ENCODE assay signal across 26 cellular contexts in genomic region chr12:14213542-14213941, GRCh38.
DNase-seq lines count a peak whose midpoint lies in the region; ATAC-seq and TF ChIP-seq lines count a peak whose summit lies in the region.
"Had no signal": no experiment of that assay in that cellular context is flagged by ENCODE, and none has a peak within 500 bp of the region (broad histone marks: within the 10 kb centered on the region; RNA-seq: fewer than 3 reads in every experiment).

No MANE protein-coding gene starts in this region.

- H3K27ac Mint-ChIP-seq in osteocyte (ENCODE audit: unreplicated experiment), result no peak overlapping the region
- no peak overlapping the region for H3K27ac Mint-ChIP-seq in glutamatergic neuron (ENCODE audit: unreplicated experiment)
- H3K27ac Mint-ChIP-seq: activated B cell treated with CpG ODN at 0.5 μM for 24 hours had no signal

- H3K27me3 ChIP-seq in SJCRH30, result no peaks in the 10 kb centered on the region
- H3K27me3 ChIP-seq in WERI-Rb-1 (ENCODE audit: insufficient read depth, low read depth, severe bottlenecking), result no peaks in the 10 kb centered on the region
- H3K27me3 ChIP-seq in left ventricle myocardium inferior (ENCODE audit: low read depth), result no peaks in the 10 kb centered on the region
- H3K27me3 ChIP-seq: BLaER1, left lung had no signal

- H3K4me1 Mint-ChIP-seq in osteocyte (ENCODE audit: unreplicated experiment) (peaks cover 10% of the 10 kb centered on the region), glutamatergic neuron (ENCODE audit: low read depth, unreplicated experiment) (no peaks in the 10 kb centered on the region)

- H3K27me3 Mint-ChIP-seq in osteocyte (ENCODE audit: unreplicated experiment), result no peaks in the 10 kb centered on the region
- H3K27me3 Mint-ChIP-seq in glutamatergic neuron (ENCODE audit: unreplicated experiment), result no peaks in the 10 kb centered on the region
- H3K27me3 Mint-ChIP-seq: activated B cell treated with CpG ODN at 0.5 μM for 24 hours; activated naive CD4-positive, alpha-beta T cell treated with anti-CD3 and anti-CD28 coated beads, Interleukin-2, amount 50 U/mL, for 24 hours had no signal

- H3K4me3 ChIP-seq in SJCRH30 (no peak overlapping the region), WERI-Rb-1 (ENCODE audit: low read depth, low read length) (no peak overlapping the region), left ventricle myocardium inferior (no peak overlapping the region)
- H3K4me3 ChIP-seq: BLaER1, GM12878, HAP-1, left lung had no signal

- H3K9me3 Mint-ChIP-seq in osteocyte (ENCODE audit: unreplicated experiment) (no peaks in the 10 kb centered on the region), glutamatergic neuron (ENCODE audit: unreplicated experiment) (no peaks in the 10 kb centered on the region)
- H3K9me3 Mint-ChIP-seq: activated B cell treated with CpG ODN at 0.5 μM for 24 hours; activated naive CD4-positive, alpha-beta T cell treated with anti-CD3 and anti-CD28 coated beads, Interleukin-2, amount 50 U/mL, for 24 hours had no signal

- TF ChIP-seq CTCF in osteocyte (IDR thresholded peaks at IDR 0.05), result no peak
- TF ChIP-seq CTCF in WERI-Rb-1 (IDR thresholded peaks at IDR 0.05; ENCODE audit: low read depth, low read length), result no peak
- no peak for TF ChIP-seq CTCF in left ventricle myocardium inferior (IDR thresholded peaks at IDR 0.05; ENCODE audit: borderline replicate concordance)
- TF ChIP-seq CTCF in glutamatergic neuron (IDR thresholded peaks at IDR 0.05; ENCODE audit: partially characterized antibody, unreplicated experiment), result no peak

- DNase-seq in EL, result peak; percentile 32
- peak; percentile 37 to 53 for DNase-seq in SJCRH30
- peak; percentile 36 for DNase-seq in iPS-NIHi7 (ENCODE audit: extremely low spot score)
- DNase-seq in osteocyte (ENCODE audit: extremely low spot score, unreplicated experiment), result peak; percentile 11
- DNase-seq in WERI-Rb-1, result no peak
- no peak for DNase-seq in left ventricle myocardium inferior
- DNase-seq in glutamatergic neuron, result no peak
- DNase-seq: ACHN; activated B cell treated with CpG ODN at 0.5 μM for 24 hours; activated CD4-positive, alpha-beta T cell treated with anti-CD3 and anti-CD28 coated beads, Interleukin-2, amount 50 U/mL, for 4 hours; anterior cingulate cortex; central memory CD4-positive, alpha-beta T cell; COR-L47; DMS79; head of caudate nucleus; left lung; NCI-H1417; NCI-H2081; NCI-H345; NCI-H774; T-helper 9 cell had no signal

- no peak overlapping the region for H3K4me3 Mint-ChIP-seq in osteocyte (ENCODE audit: unreplicated experiment)
- no peak overlapping the region for H3K4me3 Mint-ChIP-seq in glutamatergic neuron (ENCODE audit: unreplicated experiment)
- H3K4me3 Mint-ChIP-seq: activated B cell treated with CpG ODN at 0.5 μM for 24 hours; activated naive CD4-positive, alpha-beta T cell treated with anti-CD3 and anti-CD28 coated beads, Interleukin-2, amount 50 U/mL, for 24 hours had no signal

- intact Hi-C loops in left ventricle myocardium inferior (cut with micrococcal nuclease), result no loop called here

- ATAC-seq in HG02763 (IDR thresholded peaks at IDR 0.05; ENCODE audit: unreplicated experiment), result no peak
- ATAC-seq: GM12878, left lung had no signal

- H3K36me3 Mint-ChIP-seq in osteocyte (ENCODE audit: unreplicated experiment), result no peaks in the 10 kb centered on the region
- no peaks in the 10 kb centered on the region for H3K36me3 Mint-ChIP-seq in glutamatergic neuron (ENCODE audit: unreplicated experiment)
- H3K36me3 Mint-ChIP-seq: activated naive CD4-positive, alpha-beta T cell treated with anti-CD3 and anti-CD28 coated beads, Interleukin-2, amount 50 U/mL, for 24 hours had no signal

- H3K9me3 ChIP-seq in SJCRH30 (replicated peaks) (no peaks in the 10 kb centered on the region), WERI-Rb-1 (ENCODE audit: severe bottlenecking) (no peaks in the 10 kb centered on the region), left ventricle myocardium inferior (replicated peaks) (peaks cover 9% of the 10 kb centered on the region)
- H3K9me3 ChIP-seq: BLaER1, HAP-1, left lung had no signal

- H3K27ac ChIP-seq in SJCRH30 (peak overlapping the region; percentile 42; the same call in 1 of the 2 replicates), WERI-Rb-1 (no peak overlapping the region), left ventricle myocardium inferior (replicated peaks) (no peak overlapping the region)
- H3K27ac ChIP-seq: BLaER1, left lung had no signal

- H3K4me1 ChIP-seq in SJCRH30 (peaks cover 27% of the 10 kb centered on the region), left ventricle myocardium inferior (no peaks in the 10 kb centered on the region)
- H3K4me1 ChIP-seq: BLaER1, HAP-1 had no signal

- H3K36me3 ChIP-seq in SJCRH30 (no peaks in the 10 kb centered on the region), WERI-Rb-1 (no peaks in the 10 kb centered on the region), left ventricle myocardium inferior (no peaks in the 10 kb centered on the region)
- H3K36me3 ChIP-seq: BLaER1, HAP-1, left lung had no signal

Comparison
In these comparisons a context has a peak if more than half of its experiments do, and no peak if none do; other contexts are left out.
1. DNase-seq: peak in EL (single experiment), SJCRH30 (2 of 2), iPS-NIHi7 (single experiment) and osteocyte (single experiment); none in WERI-Rb-1 (single experiment), left ventricle myocardium inferior (single experiment) and glutamatergic neuron (single experiment).